In genomic region chr10:1203704-1204103, GRCh38 we compare ENCODE assay signal across 1 cellular context.
TF ChIP-seq lines count a peak whose summit lies in the region.

No MANE protein-coding gene starts in this region.

TF ChIP-seq in H1, 55 proteins besides CTCF, POLR2A, EP300 and RAD21 (continued from another document):
- TF ChIP-seq PHF8 (conservative IDR thresholded peaks at IDR 0.05; ENCODE audit: low read depth, low read length) (no peak), TCF12 (IDR thresholded peaks at IDR 0.05; ENCODE audit: low read depth, low read length) (no peak), BCL11A (IDR thresholded peaks at IDR 0.05; ENCODE audit: low read depth in 2 of 2, low read length in 2 of 2) (no peak)
